In the genomic region with DNA sequence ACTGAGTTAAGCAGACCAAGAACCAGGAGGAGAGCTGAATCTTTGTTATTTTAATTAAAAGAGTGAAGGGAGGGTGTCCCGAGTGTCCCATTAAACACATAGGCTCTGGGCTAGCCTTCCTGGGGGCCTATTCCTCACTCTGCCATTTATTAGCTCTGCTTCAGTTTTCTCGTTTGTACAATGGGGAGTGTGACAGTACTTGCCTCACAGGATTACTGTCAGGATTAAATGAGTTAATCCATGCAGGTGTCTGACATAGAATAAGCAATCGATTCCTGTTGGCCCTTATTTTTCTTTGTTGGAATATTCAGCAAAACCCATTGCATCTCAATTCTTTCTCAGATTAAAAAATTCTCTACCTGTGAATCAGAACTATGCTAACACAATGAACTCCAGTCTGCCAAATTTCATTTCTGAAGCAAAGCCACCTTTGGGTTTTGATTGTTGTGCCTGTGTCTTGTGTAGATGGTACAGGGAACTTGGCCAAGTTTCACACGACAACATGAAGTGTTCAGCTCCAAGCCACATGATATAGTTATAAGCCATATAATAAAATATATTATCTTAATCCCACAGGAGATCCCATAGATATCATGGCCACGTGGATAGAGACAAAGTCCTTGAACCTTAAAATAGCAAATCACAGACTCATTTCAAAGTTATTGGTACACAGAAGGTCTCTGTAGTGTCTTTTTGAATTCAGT, we compare ENCODE assay signal across 12 cellular contexts.
"Had no signal": no experiment of that assay in that cellular context is flagged by ENCODE, and none has a peak within 500 bp of the region (broad histone marks: within the 10 kb centered on the region; RNA-seq: fewer than 3 reads in every experiment).

No MANE protein-coding gene starts in this region.

- DNase-seq: activated CD4-positive, alpha-beta T cell treated with anti-CD3 and anti-CD28 coated beads, Interleukin-2, amount 50 U/mL, for 48 hours; activated gamma-delta T cell; effector memory CD4-positive, alpha-beta T cell; immature natural killer cell; left ventricle myocardium superior; mucosa of descending colon; naive B cell; ovary; right lobe of liver; stimulated activated CD4-positive, alpha-beta T cell treated with anti-CD3 and anti-CD28 coated beads, Interleukin-4, amount 100 ng/mL, for 24 hours; testis; upper lobe of left lung had no signal
